ENCODE assay signal across 8 cellular contexts in genomic region chr2:161415041-161415440, GRCh38. TPM values are rescaled to one million over a fixed set of nuclear protein-coding genes. Genes with fewer than 3 reads are reported as not detected.
A peak's percentile ranks its signal among the peaks of the same experiment; 100 is the strongest.
DNase-seq lines count a peak whose midpoint lies in the region; ATAC-seq, FAIRE-seq and TF ChIP-seq lines count a peak whose summit lies in the region.

No MANE protein-coding gene starts in this region.

- FAIRE-seq in small intestine (lab: Jason Lieb, UNC) = no peak

- WGBS in gastroesophageal sphincter (ENCODE audit: low coverage in 1 of 2), 2 donors = 11 to 20% methylated on average over 11 to 13 of the region's 13 CpGs
- WGBS in small intestine, 3 donors = 1 to 7% (median 5%) methylated on average over 13 of the region's 13 CpGs

- TF ChIP-seq POLR2A in gastroesophageal sphincter (IDR thresholded peaks at IDR 0.05) = no peak

- TF ChIP-seq EP300 in gastroesophageal sphincter (IDR thresholded peaks at IDR 0.05) = no peak

- peak overlapping the region; percentile 23 to 55 for H3K4me3 ChIP-seq in gastroesophageal sphincter
- peak overlapping the region in 1 of 2 donors; percentile 42 for H3K4me3 ChIP-seq in small intestine (ENCODE audit: low read depth in 1 of 2, low read length in 2 of 2)

- H3K27me3 Mint-ChIP-seq in activated naive CD4-positive, alpha-beta T cell treated with anti-CD3 and anti-CD28 coated beads for 36 hours (ENCODE audit: low read depth) = peaks cover 56% of the 10 kb centered on the region
- H3K27me3 Mint-ChIP-seq in stimulated activated naive CD8-positive, alpha-beta T cell treated with anti-CD3 and anti-CD28 coated beads, Interleukin-15, amount 100 ng/mL, for 72 hours = peaks cover 72% of the 10 kb centered on the region

- H3K4me1 Mint-ChIP-seq in activated naive CD4-positive, alpha-beta T cell treated with anti-CD3 and anti-CD28 coated beads for 36 hours (ENCODE audit: low read depth) = peaks cover 48% of the 10 kb centered on the region
- H3K4me1 Mint-ChIP-seq in stimulated activated naive CD8-positive, alpha-beta T cell treated with anti-CD3 and anti-CD28 coated beads, Interleukin-15, amount 100 ng/mL, for 72 hours = peaks cover 61% of the 10 kb centered on the region

- peak overlapping the region; percentile 52 for H3K4me3 Mint-ChIP-seq in activated naive CD4-positive, alpha-beta T cell treated with anti-CD3 and anti-CD28 coated beads for 36 hours
- peak overlapping the region; percentile 66 to 76 for H3K4me3 Mint-ChIP-seq in stimulated activated naive CD8-positive, alpha-beta T cell treated with anti-CD3 and anti-CD28 coated beads, Interleukin-15, amount 100 ng/mL, for 72 hours

- CTCF ChIA-PET in activated naive CD4-positive, alpha-beta T cell treated with anti-CD3 and anti-CD28 coated beads for 36 hours (lab: Charles Lee) = interaction anchor here (0.6 to 0.8 kb wide), 2 partner anchors 11 to 38 kb away, joined by 3 to 5 read pairs; no protein-coding TSS in a partner anchor

- H3K27me3 ChIP-seq in gastroesophageal sphincter (peaks cover 64% of the 10 kb centered on the region), small intestine (ENCODE audit: control insufficient read depth in 2 of 2, insufficient read depth in 2 of 2, low read length in 2 of 2) (peaks cover 3 to 49% of the 10 kb centered on the region in 2 donors)

- TF ChIP-seq CTCF in gastroesophageal sphincter (IDR thresholded peaks at IDR 0.05) = no peak

- peak; percentile 32 for DNase-seq in activated naive CD4-positive, alpha-beta T cell treated with anti-CD3 and anti-CD28 coated beads for 36 hours
- DNase-seq in activated naive CD4-positive, alpha-beta T cell treated with anti-CD3 and anti-CD28 coated beads, Interleukin-2, amount 50 U/mL, for 16 hours = no peak
- peak; percentile 2 for DNase-seq in T-helper 9 cell
- peak; percentile 16 to 27 for DNase-seq in stimulated activated naive CD8-positive, alpha-beta T cell treated with anti-CD3 and anti-CD28 coated beads, Interleukin-15, amount 100 ng/mL, for 72 hours
- no peak for DNase-seq in small intestine
- no peak for DNase-seq in stimulated activated CD4-positive, alpha-beta T cell treated with anti-CD3 and anti-CD28 coated beads, Interleukin-1b, Interleukin-23, amount 100 ng/mL, for 48 hours

- no peak overlapping the region for H3K27ac Mint-ChIP-seq in activated naive CD4-positive, alpha-beta T cell treated with anti-CD3 and anti-CD28 coated beads for 36 hours
- no peak overlapping the region for H3K27ac Mint-ChIP-seq in stimulated activated naive CD8-positive, alpha-beta T cell treated with anti-CD3 and anti-CD28 coated beads, Interleukin-15, amount 100 ng/mL, for 72 hours

- H3K36me3 Mint-ChIP-seq in activated naive CD4-positive, alpha-beta T cell treated with anti-CD3 and anti-CD28 coated beads for 36 hours (ENCODE audit: low read depth) = peaks cover 9% of the 10 kb centered on the region

- H3K9me3 ChIP-seq in gastroesophageal sphincter = no peaks in the 10 kb centered on the region
- H3K9me3 ChIP-seq in small intestine (ENCODE audit: control insufficient read depth, low read depth) = no peaks in the 10 kb centered on the region

- peak; percentile 30 for ATAC-seq in HG03025 (IDR thresholded peaks at IDR 0.05; ENCODE audit: low FRiP score, unreplicated experiment)
- ATAC-seq in gastroesophageal sphincter = no peak
- ATAC-seq in stimulated activated naive CD8-positive, alpha-beta T cell treated with anti-CD3 and anti-CD28 coated beads, Interleukin-15, amount 100 ng/mL, for 72 hours = peak; percentile 61

- no peaks in the 10 kb centered on the region for H3K36me3 ChIP-seq in gastroesophageal sphincter
- H3K36me3 ChIP-seq in small intestine (ENCODE audit: control insufficient read depth in 2 of 2, insufficient read depth in 2 of 2, low read length in 2 of 2) = no peaks in the 10 kb centered on the region

- H3K27ac ChIP-seq in gastroesophageal sphincter = no peak overlapping the region
- H3K27ac ChIP-seq in small intestine (ENCODE audit: low read depth in 1 of 2, low read length in 1 of 2) = no peak overlapping the region

- H3K4me1 ChIP-seq in gastroesophageal sphincter = peaks cover 0 to 54% (median 10%) of the 10 kb centered on the region in 3 donors
- H3K4me1 ChIP-seq in small intestine (ENCODE audit: control insufficient read depth in 2 of 2, insufficient read depth in 1 of 2, low read depth in 1 of 2, low read length in 1 of 2) = peaks cover 0 to 11% of the 10 kb centered on the region in 2 donors

- intact Hi-C loops in activated naive CD4-positive, alpha-beta T cell treated with anti-CD3 and anti-CD28 coated beads for 36 hours (cut with micrococcal nuclease) = loop anchor here (1.0 to 5.0 kb wide), 4 partner anchors 10 to 707 kb away; no protein-coding TSS in a partner anchor

- no peaks in the 10 kb centered on the region for H3K9me3 Mint-ChIP-seq in activated naive CD4-positive, alpha-beta T cell treated with anti-CD3 and anti-CD28 coated beads for 36 hours
- H3K9me3 Mint-ChIP-seq in stimulated activated naive CD8-positive, alpha-beta T cell treated with anti-CD3 and anti-CD28 coated beads, Interleukin-15, amount 100 ng/mL, for 72 hours = no peaks in the 10 kb centered on the region

RNA-seq across cellular contexts. Expression of gene TBR1, which starts 1.1 kb away (rescaled TPM):
- total RNA-seq in activated naive CD4-positive, alpha-beta T cell treated with anti-CD3 and anti-CD28 coated beads for 36 hours = not detected
- not detected for total RNA-seq in gastroesophageal sphincter
- polyA plus RNA-seq in small intestine = not detected

Comparison
In these comparisons a context has a peak if more than half of its experiments do, and no peak if none do; other contexts are left out.
1. DNase-seq: peak in activated naive CD4-positive, alpha-beta T cell treated with anti-CD3 and anti-CD28 coated beads for 36 hours (single experiment), T-helper 9 cell (single experiment) and stimulated activated naive CD8-positive, alpha-beta T cell treated with anti-CD3 and anti-CD28 coated beads, Interleukin-15, amount 100 ng/mL, for 72 hours (2 of 2); none in activated naive CD4-positive, alpha-beta T cell treated with anti-CD3 and anti-CD28 coated beads, Interleukin-2, amount 50 U/mL, for 16 hours (single experiment), small intestine (single experiment) and stimulated activated CD4-positive, alpha-beta T cell treated with anti-CD3 and anti-CD28 coated beads, Interleukin-1b, Interleukin-23, amount 100 ng/mL, for 48 hours (single experiment).